1 cellular context compared by ENCODE assay signal in the genomic region with DNA sequence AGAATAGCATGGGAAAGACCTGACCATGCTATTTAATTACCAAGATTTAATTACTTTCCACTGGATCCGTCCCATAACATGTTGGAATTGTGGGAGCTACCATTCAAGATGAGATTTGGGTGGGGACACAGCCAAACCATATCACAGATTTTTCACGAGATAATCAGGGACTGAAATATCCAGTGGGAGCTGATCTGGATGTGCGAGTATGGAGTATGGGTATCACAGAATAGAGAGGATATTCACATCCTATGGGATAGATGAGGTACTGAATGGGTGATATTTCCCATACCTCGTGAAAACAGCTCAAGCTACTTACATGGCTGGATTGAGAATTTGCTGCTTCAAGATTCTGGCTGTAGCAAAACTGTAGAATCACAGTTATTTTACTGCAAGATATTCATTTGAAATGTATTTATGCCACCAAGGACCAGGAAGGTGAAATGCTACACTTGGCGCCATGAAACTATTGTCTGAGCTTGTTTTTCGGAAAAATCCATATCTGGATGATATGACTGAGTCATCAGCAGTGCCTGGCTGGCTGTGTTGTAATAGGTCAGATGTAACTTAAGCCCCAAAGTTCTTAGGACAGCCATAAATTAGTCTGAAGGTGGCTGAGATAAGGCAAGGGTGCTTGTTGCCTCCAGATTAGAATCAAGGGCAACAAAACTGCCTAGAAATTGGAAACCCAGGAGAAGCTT.
A peak's percentile ranks its signal among the peaks of the same experiment; 100 is the strongest.
TF ChIP-seq lines count a peak whose summit lies in the region.

No MANE protein-coding gene starts in this region.

TF ChIP-seq in SK-N-SH, 30 proteins besides CTCF, POLR2A, EP300 and RAD21 (continued from another document):
- peak; percentile 81 for TF ChIP-seq PBX3 (IDR thresholded peaks at IDR 0.05)
